Comparison of ENCODE assay signal across 22 cellular contexts in genomic region chr10:42887734-42888503, GRCh38.
"Had no signal": no experiment of that assay in that cellular context is flagged by ENCODE, and none has a peak within 500 bp of the region (broad histone marks: within the 10 kb centered on the region; RNA-seq: fewer than 3 reads in every experiment).

No MANE protein-coding gene starts in this region.

- H3K4me3 Mint-ChIP-seq: mesothelial cell of epicardium; naive B cell; natural killer cell treated with Interleukin-12 subunit alpha and Interleukin-12 subunit beta and Interleukin-15 and Interleukin-18, amount 100 ng/mL, for 72 hours; neural crest cell; stimulated activated memory B cell treated with anti-CD40 and anti-IgM and Interleukin-4, amounts not matched to agents 10 μg/mL and 1 μg/mL and 100 μg/mL, for 72 hours had no signal

- H3K9me3 ChIP-seq: mucosa of descending colon, neutrophil, sigmoid colon, testis, uterus had no signal

- H3K27ac Mint-ChIP-seq: mesothelial cell of epicardium; naive B cell; natural killer cell treated with Interleukin-12 subunit alpha and Interleukin-12 subunit beta and Interleukin-15 and Interleukin-18, amount 100 ng/mL, for 72 hours; progenitor cell of endocrine pancreas; stimulated activated memory B cell treated with anti-CD40 and anti-IgM and Interleukin-4, amounts not matched to agents 10 μg/mL and 1 μg/mL and 100 μg/mL, for 72 hours had no signal

- H3K4me3 ChIP-seq: coronary artery, mucosa of descending colon, sigmoid colon, testis, tibial artery, upper lobe of left lung, uterus had no signal

- H3K4me1 ChIP-seq: parathyroid adenoma, sigmoid colon, testis, tibial artery, upper lobe of left lung, uterus had no signal

- H3K9me3 Mint-ChIP-seq: natural killer cell treated with Interleukin-12 subunit alpha and Interleukin-12 subunit beta and Interleukin-15 and Interleukin-18, amount 100 ng/mL, for 72 hours had no signal

- H3K27ac ChIP-seq: coronary artery, neutrophil, parathyroid adenoma, sigmoid colon, testis, tibial artery, upper lobe of left lung, uterus had no signal

- H2AFZ ChIP-seq: parathyroid adenoma had no signal

- DNase-seq: dermis blood vessel endothelial cell; effector memory CD4-positive, alpha-beta T cell; erythroblast; mesenchymal stem cell; mucosa of descending colon; naive B cell; sigmoid colon; stimulated activated CD4-positive, alpha-beta T cell treated with anti-CD3 and anti-CD28 coated beads, Interleukin-2, amount 100 ng/mL, for 24 hours; stimulated activated CD4-positive, alpha-beta T cell treated with anti-CD3 and anti-CD28 coated beads, Interleukin-4, amount 100 ng/mL, for 24 hours; stimulated activated naive CD8-positive, alpha-beta T cell treated with anti-CD3 and anti-CD28 coated beads, Interleukin-15, Interleukin-2, amounts not matched to agents 100 U/mL and 50 U/mL, for 24 hours; tibial artery; uterus had no signal

- H3K9ac ChIP-seq: parathyroid adenoma had no signal

- H3K36me3 ChIP-seq: neutrophil, sigmoid colon, tibial artery, upper lobe of left lung, uterus had no signal

- H3K27me3 ChIP-seq: neutrophil, testis, tibial artery, upper lobe of left lung, uterus had no signal

- H3K79me2 ChIP-seq: parathyroid adenoma had no signal

- H3K4me1 Mint-ChIP-seq: mesothelial cell of epicardium; naive B cell; stimulated activated memory B cell treated with anti-CD40 and anti-IgM and Interleukin-4, amounts not matched to agents 10 μg/mL and 1 μg/mL and 100 μg/mL, for 72 hours had no signal

- H3K36me3 Mint-ChIP-seq: mesothelial cell of epicardium; naive B cell; natural killer cell treated with Interleukin-12 subunit alpha and Interleukin-12 subunit beta and Interleukin-15 and Interleukin-18, amount 100 ng/mL, for 72 hours; stimulated activated memory B cell treated with anti-CD40 and anti-IgM and Interleukin-4, amounts not matched to agents 10 μg/mL and 1 μg/mL and 100 μg/mL, for 72 hours had no signal

- H3K27me3 Mint-ChIP-seq: progenitor cell of endocrine pancreas had no signal

- ATAC-seq: mucosa of descending colon; stimulated activated memory B cell treated with anti-CD40 and anti-IgM and Interleukin-4, amounts not matched to agents 10 μg/mL and 1 μg/mL and 100 μg/mL, for 72 hours; stimulated activated naive CD8-positive, alpha-beta T cell treated with anti-CD3 and anti-CD28 coated beads, Interleukin-15, Interleukin-2, amounts not matched to agents 100 U/mL and 50 U/mL, for 24 hours had no signal
